8 cellular contexts compared by ENCODE assay signal in genomic region chr17:77087650-77088454, GRCh38. TPM values are rescaled to one million over a fixed set of nuclear protein-coding genes. Genes with fewer than 3 reads are reported as not detected.
DNase-seq lines count a peak whose midpoint lies in the region; ATAC-seq and TF ChIP-seq lines count a peak whose summit lies in the region.

No MANE protein-coding gene starts in this region.

- H3K9me3 ChIP-seq in PC-9 (ENCODE audit: insufficient read depth, low read depth) (no peaks in the 10 kb centered on the region), trophoblast cell (ENCODE audit: insufficient read depth, low read depth, low read length) (no peaks in the 10 kb centered on the region)

- H2AK5ac ChIP-seq in trophoblast cell (ENCODE audit: low read length): peak overlapping the region; percentile 57

- peak overlapping the region; percentile 16 for H2BK5ac ChIP-seq in trophoblast cell (ENCODE audit: low read depth, low read length, poor library complexity)

- no peak overlapping the region for H2BK12ac ChIP-seq in trophoblast cell (ENCODE audit: low read length)

- H3K27me3 ChIP-seq in PC-9 (ENCODE audit: insufficient read depth, low read depth) (no peaks in the 10 kb centered on the region), trophoblast cell (ENCODE audit: insufficient read depth, low read length) (no peaks in the 10 kb centered on the region)

- peaks cover 53% of the 10 kb centered on the region for H3K36me3 Mint-ChIP-seq in Calu3 (ENCODE audit: insufficient read depth, unreplicated experiment)

- peak overlapping the region; percentile 81 for H3K4me3 ChIP-seq in PC-9
- peak overlapping the region; percentile 97 for H3K4me3 ChIP-seq in epithelial cell of esophagus (ENCODE audit: low read length)
- H3K4me3 ChIP-seq in trophoblast cell (ENCODE audit: low read depth, low read length): no peak overlapping the region

- no peak overlapping the region for H3K23ac ChIP-seq in trophoblast cell (ENCODE audit: low read length)

- H3K14ac ChIP-seq in trophoblast cell (ENCODE audit: low read length): peak overlapping the region; percentile 68

- H3K4me1 ChIP-seq in PC-9 (replicated peaks; ENCODE audit: insufficient read depth) (peaks cover 4% of the 10 kb centered on the region; the same call in 1 of the 2 replicates), trophoblast cell (ENCODE audit: control insufficient read depth in 1 of 2, insufficient read depth in 2 of 2, low read length in 2 of 2) (peaks cover 2 to 6% of the 10 kb centered on the region in 2 experiments)

- H4K20me1 ChIP-seq in PC-9 (ENCODE audit: insufficient read depth): no peaks in the 10 kb centered on the region

- TF ChIP-seq CTCF in Calu3 (IDR thresholded peaks at IDR 0.05; ENCODE audit: unreplicated experiment): no peak
- TF ChIP-seq CTCF in PC-9 (conservative IDR thresholded peaks at IDR 0.05): no peak
- TF ChIP-seq CTCF in epithelial cell of esophagus (IDR thresholded peaks at IDR 0.05; ENCODE audit: insufficient read depth, low read depth, low read length, missing control alignments): no peak

- peak overlapping the region; percentile 95 for H3K4me3 Mint-ChIP-seq in Calu3 (ENCODE audit: low read depth, unreplicated experiment)

- peak overlapping the region; percentile 81 for H3K4me2 ChIP-seq in PC-9
- H3K4me2 ChIP-seq in trophoblast cell (ENCODE audit: low read length): peak overlapping the region; percentile 74

- peak overlapping the region; percentile 27 for H3K4ac ChIP-seq in trophoblast cell (ENCODE audit: low read depth, low read length)

- WGBS in trophoblast cell (ENCODE audit: extremely low coverage, insufficient coverage, insufficient read length): no CpG with 5 or more reads among the region's 16 CpGs

- peaks cover 35% of the 10 kb centered on the region for H3K4me1 Mint-ChIP-seq in Calu3 (ENCODE audit: low read depth, unreplicated experiment)

- H2AFZ ChIP-seq in PC-9 (peak overlapping the region; percentile 77), trophoblast cell (ENCODE audit: insufficient read depth, low read length, poor library complexity) (peak overlapping the region; percentile 73)

- ATAC-seq in HG02973 (IDR thresholded peaks at IDR 0.05; ENCODE audit: unreplicated experiment) (no peak), GM18873 (IDR thresholded peaks at IDR 0.05; ENCODE audit: low FRiP score, unreplicated experiment) (no peak)

- H3K79me1 ChIP-seq in trophoblast cell (ENCODE audit: low read length): peaks cover 9% of the 10 kb centered on the region

- intact Hi-C loops in Calu3 (cut with micrococcal nuclease; ENCODE audit: unreplicated experiment): loop anchor here (2.0 kb wide), 1 partner anchor 159 kb away; no protein-coding TSS in a partner anchor
- intact Hi-C loops in PC-9 (cut with micrococcal nuclease; ENCODE audit: unreplicated experiment): loop anchor here (2.0 to 10.0 kb wide), 4 partner anchors 57 to 234 kb away; no protein-coding TSS in a partner anchor

- H4K8ac ChIP-seq in trophoblast cell (ENCODE audit: low read depth, low read length): peak overlapping the region; percentile 97

- H4K91ac ChIP-seq in trophoblast cell (ENCODE audit: low read depth, low read length): peak overlapping the region; percentile 75

- H3K27ac ChIP-seq in PC-9: no peak overlapping the region
- H3K27ac ChIP-seq in trophoblast cell (ENCODE audit: low read depth, low read length): no peak overlapping the region

- no peaks in the 10 kb centered on the region for H3K9me2 ChIP-seq in PC-9 (ENCODE audit: insufficient read depth)

- H3K27me3 Mint-ChIP-seq in Calu3 (ENCODE audit: unreplicated experiment): no peaks in the 10 kb centered on the region

- H3K36me3 ChIP-seq in PC-9 (ENCODE audit: low read depth) (peaks cover 4% of the 10 kb centered on the region; the same call in 1 of the 2 replicates), trophoblast cell (ENCODE audit: control insufficient read depth in 1 of 2, insufficient read depth in 2 of 2, low read length in 2 of 2) (peaks cover 11 to 12% of the 10 kb centered on the region in 2 experiments)

- DNase-seq in Calu3 (no peak), PC-9 (no peak), epithelial cell of esophagus (ENCODE audit: low read depth) (no peak), trophoblast cell (no peak), NCI-H345 (lab: John Stamatoyannopoulos, UW) (no peak)
- DNase-seq in stimulated activated naive CD4-positive, alpha-beta T cell treated with Interleukin-2 at 50 U/mL for 16 hours (lab: John Stamatoyannopoulos, UW): no peak

- H3K18ac ChIP-seq in trophoblast cell (ENCODE audit: low read length): peak overlapping the region; percentile 64

- H3K9me3 Mint-ChIP-seq in Calu3 (ENCODE audit: low read depth, unreplicated experiment): no peaks in the 10 kb centered on the region

- no peak overlapping the region for H2BK120ac ChIP-seq in trophoblast cell (ENCODE audit: insufficient read depth, low read length, poor library complexity)

- CTCF ChIA-PET in Calu3 (lab: Charles Lee): interaction anchor here (0.6 to 1.8 kb wide), 14 partner anchors 19 to 220 kb away, joined by 3 to 16 read pairs (median 4); partner anchors contain the start of genes MGAT5B and SEC14L1
- CTCF ChIA-PET in PC-9 (lab: Charles Lee): interaction anchor here (0.5 to 1.2 kb wide), 6 partner anchors 100 to 735 kb away, joined by 3 to 14 read pairs (median 4); partner anchors contain the start of gene MGAT5B

- peaks cover 20% of the 10 kb centered on the region for H3K79me2 ChIP-seq in PC-9 (ENCODE audit: low read depth)
- peaks cover 6% of the 10 kb centered on the region for H3K79me2 ChIP-seq in trophoblast cell (ENCODE audit: control insufficient read depth, insufficient read depth, low read length, poor library complexity)

- H4K12ac ChIP-seq in trophoblast cell (ENCODE audit: low read depth, low read length): peak overlapping the region; percentile 95

- POLR2A ChIA-PET in PC-9 (lab: Charles Lee; ENCODE audit: unreplicated experiment): interaction anchor here (0.5 to 1.4 kb wide), 7 partner anchors 20 to 583 kb away, joined by 3 to 10 read pairs (median 4); partner anchors contain the start of gene SEC14L1

- peaks cover 3% of the 10 kb centered on the region; the same call in 1 of the 2 replicates for H3F3A ChIP-seq in PC-9 (ENCODE audit: insufficient read depth, low read depth)

- BruUV-seq in Calu3 (replicated peaks; lab: Mats Ljungman, UMichigan) (no TSS peak), PC-9 (replicated peaks; lab: Mats Ljungman, UMichigan) (TSS peak; percentile 28)

- peak overlapping the region; percentile 99 for H3K27ac Mint-ChIP-seq in Calu3 (ENCODE audit: unreplicated experiment)

- H3K9ac ChIP-seq in trophoblast cell (ENCODE audit: low read length): no peak overlapping the region

RNA-seq across cellular contexts. Expression of gene SEC14L1, which starts 52.9 kb away (rescaled TPM):
- 46.3 and 50.6 TPM in 2 replicates for total RNA-seq in Calu3 (2022)
- total RNA-seq in PC-9 (2021): 66.0 and 83.1 TPM in 2 replicates
- 71.4 and 71.6 TPM in 2 replicates for polyA plus RNA-seq in trophoblast cell (2013)
